8 cellular contexts compared by ENCODE assay signal in genomic region chr12:57488397-57489156, GRCh38. TPM values are rescaled to one million over a fixed set of nuclear protein-coding genes. Genes with fewer than 3 reads are reported as not detected.
DNase-seq lines count a peak whose midpoint lies in the region; ATAC-seq and TF ChIP-seq lines count a peak whose summit lies in the region.

No MANE protein-coding gene starts in this region.

- H3K9me3 ChIP-seq in lower lobe of right lung (no peaks in the 10 kb centered on the region), vagina (no peaks in the 10 kb centered on the region)

- H3K27ac ChIP-seq in lower lobe of right lung: peak overlapping the region; percentile 78
- H3K27ac ChIP-seq in vagina: peak overlapping the region; percentile 71

- intact Hi-C loops in lower lobe of right lung (cut with DNase I) (no loop called here), vagina (cut with DNase I) (no loop called here)

- ATAC-seq in HG03571 (IDR thresholded peaks at IDR 0.05; ENCODE audit: unreplicated experiment): peak; percentile 1
- no peak for ATAC-seq in lower lobe of right lung
- no peak for ATAC-seq in GM18867 (IDR thresholded peaks at IDR 0.05; ENCODE audit: unreplicated experiment)

- no peak for DNase-seq in AG09309 (ENCODE audit: low read depth)
- DNase-seq in astrocyte of the spinal cord (ENCODE audit: low read depth, low spot score): no peak
- DNase-seq in lower lobe of right lung: no peak
- DNase-seq in vagina (ENCODE audit: extremely low spot score in 2 of 2): no peak
- no peak for DNase-seq in inferior parietal cortex (ENCODE audit: extremely low spot score)
- no peak for DNase-seq in HuH-7.5 (ENCODE audit: low spot score)

- TF ChIP-seq POLR2A in vagina (IDR thresholded peaks at IDR 0.05): no peak

- H3K4me1 ChIP-seq in lower lobe of right lung: peaks cover 15% of the 10 kb centered on the region
- H3K4me1 ChIP-seq in vagina: peaks cover 18% of the 10 kb centered on the region

- no peaks in the 10 kb centered on the region for H3K27me3 ChIP-seq in lower lobe of right lung (ENCODE audit: low read depth)
- no peaks in the 10 kb centered on the region for H3K27me3 ChIP-seq in vagina

- in situ Hi-C loops in astrocyte of the spinal cord (cut with HindIII; ENCODE audit: low sequenced_read_pairs): no loop called here

- H3K36me3 ChIP-seq in lower lobe of right lung (peaks cover 40% of the 10 kb centered on the region), vagina (peaks cover 0 to 26% of the 10 kb centered on the region in 2 donors)

- H3K4me3 ChIP-seq in AG09309 (ENCODE audit: control insufficient read depth, low read depth, low read length) (peak overlapping the region; percentile 96), astrocyte of the spinal cord (ENCODE audit: low read depth, low read length) (peak overlapping the region; percentile 100), lower lobe of right lung (peak overlapping the region; percentile 94), vagina (peak overlapping the region; percentile 92 to 94)

- no peak for TF ChIP-seq CTCF in AG09309 (IDR thresholded peaks at IDR 0.05; ENCODE audit: control insufficient read depth, insufficient read depth, low read depth, low read length, missing control alignments)
- no peak for TF ChIP-seq CTCF in astrocyte of the spinal cord (IDR thresholded peaks at IDR 0.05; ENCODE audit: low read depth, low read length)
- TF ChIP-seq CTCF in lower lobe of right lung (IDR thresholded peaks at IDR 0.05): no peak
- TF ChIP-seq CTCF in vagina (IDR thresholded peaks at IDR 0.05): no peak

RNA-seq across cellular contexts. Expression of gene MARS1, which starts 0.7 kb away (rescaled TPM):
- total RNA-seq in lower lobe of right lung: 131 TPM
- 71.2 TPM for total RNA-seq in vagina

RNA-seq across cellular contexts. Expression of gene ARHGAP9, which starts 8.9 kb away (rescaled TPM):
- total RNA-seq in lower lobe of right lung (54.2 TPM), vagina (28.7 TPM)

RNA-seq across cellular contexts. Expression of gene GLI1, which starts 29.0 kb away (rescaled TPM):
- total RNA-seq in lower lobe of right lung (0.21 TPM), vagina (0.25 TPM)

RNA-seq across cellular contexts. Expression of gene DDIT3, which starts 31.7 kb away (rescaled TPM):
- 26.1 TPM for total RNA-seq in lower lobe of right lung
- total RNA-seq in vagina: 25.0 TPM

RNA-seq across cellular contexts. Expression of gene INHBE, which starts 33.5 kb away (rescaled TPM):
- total RNA-seq in lower lobe of right lung (not detected), vagina (not detected)
